In genomic region chr3:132405609-132406299, GRCh38 we compare ENCODE assay signal across 1 cellular context.
TF ChIP-seq lines count a peak whose summit lies in the region.

No MANE protein-coding gene starts in this region.

TF ChIP-seq in HepG2, 621 proteins besides CTCF, POLR2A, EP300 and RAD21:
- TF ChIP-seq PRDM10 (CRISPR knock-in tag; IDR thresholded peaks at IDR 0.05; ENCODE audit: low read depth) (no peak), ZNF280D (CRISPR knock-in tag; IDR thresholded peaks at IDR 0.05) (no peak), NFAT5 (CRISPR knock-in tag; IDR thresholded peaks at IDR 0.05) (no peak), MED1 (CRISPR knock-in tag; IDR thresholded peaks at IDR 0.05) (no peak), MAZ (IDR thresholded peaks at IDR 0.05; ENCODE audit: borderline replicate concordance, low read depth, low read length) (no peak), MAZ (CRISPR knock-in tag; IDR thresholded peaks at IDR 0.05; ENCODE audit: low read depth) (no peak), HINFP (CRISPR knock-in tag; IDR thresholded peaks at IDR 0.05; ENCODE audit: low read depth) (no peak), ZNF337 (CRISPR knock-in tag; IDR thresholded peaks at IDR 0.05; ENCODE audit: borderline replicate concordance, low read depth) (no peak), HNRNPUL1 (IDR thresholded peaks at IDR 0.05; ENCODE audit: low read depth, low read length) (no peak), MBD4 (IDR thresholded peaks at IDR 0.05; ENCODE audit: borderline replicate concordance, low read length) (no peak), ZNF879 (CRISPR knock-in tag; IDR thresholded peaks at IDR 0.05) (no peak), ZNF816 (CRISPR knock-in tag; IDR thresholded peaks at IDR 0.05; ENCODE audit: borderline replicate concordance) (no peak), MIER3 (CRISPR knock-in tag; IDR thresholded peaks at IDR 0.05; ENCODE audit: borderline replicate concordance) (no peak), ZFP82 (CRISPR knock-in tag; IDR thresholded peaks at IDR 0.05; ENCODE audit: borderline replicate concordance) (no peak), ZNF784 (CRISPR knock-in tag; IDR thresholded peaks at IDR 0.05; ENCODE audit: borderline replicate concordance) (no peak), KAT8 (CRISPR knock-in tag; IDR thresholded peaks at IDR 0.05) (no peak), ARNTL (CRISPR knock-in tag; IDR thresholded peaks at IDR 0.05) (no peak), ZNF615 (CRISPR knock-in tag; IDR thresholded peaks at IDR 0.05; ENCODE audit: borderline replicate concordance) (no peak), ZNF841 (CRISPR knock-in tag; IDR thresholded peaks at IDR 0.05; ENCODE audit: borderline replicate concordance) (no peak), ATF3 (CRISPR knock-in tag; IDR thresholded peaks at IDR 0.05) (no peak)
- TF ChIP-seq, protein P1, sequence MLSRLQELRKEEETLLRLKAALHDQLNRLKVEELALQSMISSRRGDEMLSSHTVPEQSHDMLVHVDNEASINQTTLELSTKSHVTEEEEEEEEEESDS (CRISPR knock-in tag; IDR thresholded peaks at IDR 0.05; ENCODE audit: borderline replicate concordance), result no peak
